In genomic region chr20:10669843-10670446, GRCh38 we compare ENCODE assay signal across 11 cellular contexts. TPM values are rescaled to one million over a fixed set of nuclear protein-coding genes. Genes with fewer than 3 reads are reported as not detected.
A peak's percentile ranks its signal among the peaks of the same experiment; 100 is the strongest.
DNase-seq lines count a peak whose midpoint lies in the region; ATAC-seq and TF ChIP-seq lines count a peak whose summit lies in the region.
"Had no signal": no experiment of that assay in that cellular context is flagged by ENCODE, and none has a peak within 500 bp of the region (broad histone marks: within the 10 kb centered on the region; RNA-seq: fewer than 3 reads in every experiment).

No MANE protein-coding gene starts in this region.

- H3K9me3 ChIP-seq in DOHH2 (ENCODE audit: control insufficient read depth, insufficient read depth, low read length) (no peaks in the 10 kb centered on the region), psoas muscle (no peaks in the 10 kb centered on the region)

- H3K79me2 ChIP-seq in DOHH2 (ENCODE audit: control insufficient read depth, low read length): no peaks in the 10 kb centered on the region

- no peaks in the 10 kb centered on the region for H3K9me2 ChIP-seq in DOHH2 (replicated peaks; ENCODE audit: control insufficient read depth, low read length)

- ATAC-seq in psoas muscle: no peak
- no peak for ATAC-seq in HG02840 (IDR thresholded peaks at IDR 0.05; ENCODE audit: low FRiP score, unreplicated experiment)
- ATAC-seq in GM21526 (IDR thresholded peaks at IDR 0.05; ENCODE audit: low FRiP score, unreplicated experiment): no peak
- ATAC-seq: left colon had no signal

- in situ Hi-C loops in SK-MEL-5 (cut with HindIII; ENCODE audit: low pct_unique_long_range_greater_than_20kb, low sequenced_read_pairs): no loop called here

- TF ChIP-seq CTCF in DOHH2 (IDR thresholded peaks at IDR 0.05; ENCODE audit: low read depth, low read length, poor library complexity, severe bottlenecking) (no peak), fibroblast of the aortic adventitia (IDR thresholded peaks at IDR 0.05; ENCODE audit: insufficient read depth, low read length) (no peak), psoas muscle (IDR thresholded peaks at IDR 0.05) (no peak)

- no peak overlapping the region for H3K27ac ChIP-seq in DOHH2 (ENCODE audit: low read depth, low read length)
- peak overlapping the region; percentile 92 for H3K27ac ChIP-seq in psoas muscle
- H3K27ac ChIP-seq: SK-N-MC had no signal

- H3K27me3 ChIP-seq in DOHH2 (ENCODE audit: control insufficient read depth, low read length) (peaks cover 51% of the 10 kb centered on the region), psoas muscle (ENCODE audit: insufficient read depth in 3 of 3, low read length in 2 of 3) (no peaks in the 10 kb centered on the region)

- intact Hi-C loops in psoas muscle (cut with DNase I): loop anchor here (5.0 to 10.0 kb wide), 9 partner anchors 185 to 875 kb away; no protein-coding TSS in a partner anchor

- H3F3A ChIP-seq in DOHH2 (ENCODE audit: control insufficient read depth, insufficient read depth): 0 out of 2 replicates have a peak, but pooled peaks cover 3% of the 10 kb centered on the region

- no peaks in the 10 kb centered on the region for H3K36me3 ChIP-seq in DOHH2 (ENCODE audit: control insufficient read depth, low read length)
- peaks cover 0 to 23% of the 10 kb centered on the region in 2 donors for H3K36me3 ChIP-seq in psoas muscle (ENCODE audit: insufficient read depth in 1 of 2, low read depth in 1 of 2)

- peaks cover 40% of the 10 kb centered on the region for H3K4me1 ChIP-seq in DOHH2 (ENCODE audit: control insufficient read depth, low read length)
- peaks cover 30% of the 10 kb centered on the region for H3K4me1 ChIP-seq in psoas muscle

- H3K4me3 ChIP-seq in DOHH2 (ENCODE audit: low read length) (0 out of 2 replicates have a peak overlapping the region, but pooled peaks have one; percentile 28), fibroblast of the aortic adventitia (ENCODE audit: low read depth, low read length) (peak overlapping the region; percentile 76), psoas muscle (peak overlapping the region; percentile 97)
- H3K4me3 ChIP-seq: SK-N-MC had no signal

- 26 to 47% (median 32%) methylated on average over 6 of the region's 6 CpGs for WGBS in psoas muscle, 3 donors

- H3K4me2 ChIP-seq in DOHH2 (ENCODE audit: low read length): peak overlapping the region; percentile 67

- peak; percentile 33 for DNase-seq in SK-MEL-5 (ENCODE audit: low read depth, low spot score)
- no peak for DNase-seq in fibroblast of the aortic adventitia (ENCODE audit: low read depth)
- DNase-seq in psoas muscle: no peak
- no peak for DNase-seq in kidney tubule cell (ENCODE audit: low spot score)
- no peak for DNase-seq in mesenteric fat pad (ENCODE audit: low spot score)
- DNase-seq: H7, left colon had no signal

- no peaks in the 10 kb centered on the region; the same call in 1 of the 2 replicates for H4K20me1 ChIP-seq in DOHH2 (ENCODE audit: control insufficient read depth, insufficient read depth, low read depth, low read length)

RNA-seq across cellular contexts. Expression of gene JAG1, which starts 3.9 kb away (rescaled TPM):
- total RNA-seq in SK-MEL-5 (2014; rRNA removed; shearing (Covaris generic)): 89.6 and 94.1 TPM in 2 replicates
- 67.9 and 86.6 TPM in 2 replicates for polyA plus RNA-seq in SK-MEL-5 (2015; cell fraction: cytosol; rRNA removed)
- 157 and 196 TPM in 2 replicates for polyA plus RNA-seq in SK-MEL-5 (2015; cell fraction: nucleus; rRNA removed)
- 39.2 and 46.7 TPM in 2 replicates for total RNA-seq in fibroblast of the aortic adventitia (ENCODE audit: low replicate concordance)
- 10 to 100 TPM; 10.4 to 35.4 (median 16.0) TPM for total RNA-seq in psoas muscle
- 1 to 10 TPM; 5.4 to 6.5 (median 5.6) TPM for polyA plus RNA-seq in psoas muscle
- total RNA-seq in mesenteric fat pad: 96.7 TPM

Comparison
In these comparisons a context has a peak if more than half of its experiments do, and no peak if none do; other contexts are left out.
1. H3K4me3 ChIP-seq: peak in every context shown above with its lines; median percentile 97 in psoas muscle; 76 in fibroblast of the aortic adventitia; 28 in DOHH2.